Comparison of ENCODE assay signal across 21 cellular contexts in the genomic region with DNA sequence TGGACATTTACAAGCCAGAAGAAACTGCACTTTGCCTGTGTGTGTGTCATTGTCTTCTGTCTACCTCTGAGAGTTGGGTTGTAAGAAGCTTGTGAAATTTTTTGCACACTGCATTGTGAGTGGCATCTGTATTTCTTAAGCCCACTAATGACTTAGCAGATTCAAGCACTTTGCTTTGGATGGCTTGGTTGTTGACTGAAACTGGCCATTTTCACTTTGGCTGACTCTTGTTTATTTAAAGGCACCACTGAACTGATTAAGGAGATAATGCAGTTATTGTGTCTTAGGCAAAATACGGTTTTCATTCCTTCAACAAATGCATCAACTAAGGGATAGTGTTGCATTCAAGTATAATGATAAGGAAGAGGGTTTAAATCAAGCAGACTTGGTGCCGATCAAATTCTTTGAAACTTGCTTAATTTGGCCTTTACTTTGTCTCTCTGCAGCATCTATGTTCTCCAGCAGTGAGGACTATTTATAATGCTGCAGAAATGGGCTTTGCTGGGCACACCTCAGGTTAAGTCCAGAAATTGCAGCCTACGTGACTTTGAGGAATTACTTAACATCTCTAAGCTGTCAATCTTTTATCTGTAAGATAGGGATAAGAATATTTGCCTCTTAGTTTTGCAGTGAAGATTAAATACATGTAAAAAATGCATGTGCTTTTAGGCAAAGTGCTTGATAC.
DNase-seq lines count a peak whose midpoint lies in the region; ATAC-seq, FAIRE-seq and TF ChIP-seq lines count a peak whose summit lies in the region.
"Had no signal": no experiment of that assay in that cellular context is flagged by ENCODE, and none has a peak within 500 bp of the region (broad histone marks: within the 10 kb centered on the region; RNA-seq: fewer than 3 reads in every experiment).

No MANE protein-coding gene starts in this region.

- intact Hi-C loops in heart left ventricle (cut with DNase I): loop anchor here in 1 of 10 donors (5.0 kb wide), 1 partner anchor 196 kb away; no protein-coding TSS in a partner anchor
- intact Hi-C loops in right cardiac atrium (cut with DNase I): no loop called here

- no peak for TF ChIP-seq POLR2A in heart left ventricle (IDR thresholded peaks at IDR 0.05)

- WGBS in heart left ventricle, 4 donors: 20 to 34% (median 29%) methylated on average over 3 of the region's 3 CpGs
- 33% methylated on average over 3 of the region's 3 CpGs for WGBS in right cardiac atrium

- TF ChIP-seq CTCF in heart left ventricle (IDR thresholded peaks at IDR 0.05) (no peak), bronchial epithelial cell (IDR thresholded peaks at IDR 0.05; ENCODE audit: insufficient read depth, low read length, severe bottlenecking) (no peak)

- H3K4me1 ChIP-seq in heart left ventricle: peaks cover 0 to 29% (median 10%) of the 10 kb centered on the region in 12 donors
- H3K4me1 ChIP-seq in right cardiac atrium (ENCODE audit: control insufficient read depth, insufficient read depth, low read length): no peaks in the 10 kb centered on the region
- H3K4me1 ChIP-seq: BLaER1, Caco-2, SJCRH30 had no signal

- no peaks in the 10 kb centered on the region for H3K36me3 ChIP-seq in heart left ventricle
- no peaks in the 10 kb centered on the region for H3K36me3 ChIP-seq in bronchial epithelial cell (ENCODE audit: control insufficient read depth, insufficient read depth, low read length)
- H3K36me3 ChIP-seq: BLaER1, SJCRH30 had no signal

- FAIRE-seq in bronchial epithelial cell (lab: Jason Lieb, UNC) (peak; percentile 36), urothelium cell line (lab: Jason Lieb, UNC) (peak; percentile 59)
- FAIRE-seq: GM12891 had no signal

- H3K27me3 ChIP-seq in heart left ventricle (no peaks in the 10 kb centered on the region), right cardiac atrium (ENCODE audit: control insufficient read depth, insufficient read depth) (no peaks in the 10 kb centered on the region), bronchial epithelial cell (ENCODE audit: control insufficient read depth, insufficient read depth, low read length) (no peaks in the 10 kb centered on the region)
- H3K27me3 ChIP-seq: BLaER1, SJCRH30 had no signal

- peak in 3 of 4 donors; percentile 60 to 70 (median 61) for ATAC-seq in heart left ventricle
- ATAC-seq in right cardiac atrium: no peak
- no peak for ATAC-seq in HG02870 (IDR thresholded peaks at IDR 0.05; ENCODE audit: unreplicated experiment)
- no peak for ATAC-seq in HG02571 (IDR thresholded peaks at IDR 0.05; ENCODE audit: unreplicated experiment)
- ATAC-seq: HCT116, Panc1 had no signal

- H3K9me3 ChIP-seq in heart left ventricle (peaks cover 0 to 9% (median 0%) of the 10 kb centered on the region in 12 donors), right cardiac atrium (ENCODE audit: control insufficient read depth, low read length) (no peaks in the 10 kb centered on the region)
- H3K9me3 ChIP-seq: BLaER1, Caco-2, SJCRH30 had no signal

- H3K27ac ChIP-seq in heart left ventricle: peak overlapping the region in 10 of 12 donors; percentile 3 to 74 (median 48)
- no peak overlapping the region for H3K27ac ChIP-seq in right cardiac atrium (ENCODE audit: low read length)
- H3K27ac ChIP-seq: BLaER1, GM23248, SJCRH30 had no signal

- DNase-seq in heart left ventricle (no peak), right cardiac atrium (no peak), M059J (ENCODE audit: low read depth) (peak; percentile 26), bronchial epithelial cell (ENCODE audit: low read depth) (no peak), urothelium cell line (ENCODE audit: low spot score) (no peak)
- DNase-seq: Caco-2; CD4-positive, alpha-beta T cell; DND-41; GM23248; Karpas-422; NCI-H1417; NCI-H187; NCI-H2227 treated with DMSO at 0.1 percent for 48 hours; NCI-H510A; SJCRH30 had no signal

- H3K4me3 ChIP-seq in heart left ventricle (no peak overlapping the region), right cardiac atrium (ENCODE audit: low read length) (no peak overlapping the region), bronchial epithelial cell (ENCODE audit: low read depth, low read length) (no peak overlapping the region)
- H3K4me3 ChIP-seq: BLaER1, GM23248, SJCRH30 had no signal

Comparison
In these comparisons a context has a peak if more than half of its experiments do, and no peak if none do; other contexts are left out.
1. ATAC-seq: peak in heart left ventricle (3 of 4); none in right cardiac atrium (0 of 2), HG02870 (single experiment) and HG02571 (single experiment).